In genomic region chr9:77985996-77986395, GRCh38 we compare ENCODE assay signal across 19 cellular contexts.
"Had no signal": no experiment of that assay in that cellular context is flagged by ENCODE, and none has a peak within 500 bp of the region (broad histone marks: within the 10 kb centered on the region; RNA-seq: fewer than 3 reads in every experiment).

No MANE protein-coding gene starts in this region.

- ATAC-seq: activated CD8-positive, alpha-beta T cell treated with anti-CD3 and anti-CD28 coated beads, Interleukin-2, amount 10 ng/mL, durations not matched to agents 7 days and 5 days; activated T-cell treated with anti-CD3 and anti-CD28 coated beads, Interleukin-2, amount 50 U/mL, for 72 hours; natural killer cell treated with Interleukin-12 subunit alpha and Interleukin-12 subunit beta and Interleukin-15 and Interleukin-18, amount 100 ng/mL, for 72 hours; psoas muscle; sciatic nerve; WTC11 had no signal

- H3K9me3 Mint-ChIP-seq: activated naive CD8-positive, alpha-beta T cell treated with anti-CD3 and anti-CD28 coated beads, Interleukin-2, amount 10 ng/mL, durations not matched to agents 7 days and 5 days; activated T-cell treated with anti-CD3 and anti-CD28 coated beads, Interleukin-2, amount 50 U/mL, for 72 hours; natural killer cell treated with Interleukin-12 subunit alpha and Interleukin-12 subunit beta and Interleukin-15 and Interleukin-18, amount 100 ng/mL, for 72 hours; T-helper 1 cell treated with Interleukin-12 subunit alpha and Interleukin-12 subunit beta and Interleukin-4 antibody, amounts not matched to agents 30 μg/mL and 1 μg/mL, for 36 hours; WTC11 had no signal

- H3K4me1 ChIP-seq: breast epithelium had no signal

- H3K9me3 ChIP-seq: breast epithelium, psoas muscle, SK-N-SH, spleen had no signal

- H3K36me3 ChIP-seq: breast epithelium, spleen had no signal

- H3K36me3 Mint-ChIP-seq: natural killer cell treated with Interleukin-12 subunit alpha and Interleukin-12 subunit beta and Interleukin-15 and Interleukin-18, amount 100 ng/mL, for 72 hours; WTC11 had no signal

- H3K27ac Mint-ChIP-seq: activated CD8-positive, alpha-beta T cell treated with anti-CD3 and anti-CD28 coated beads, Interleukin-2, amount 10 ng/mL, durations not matched to agents 7 days and 5 days; activated naive CD8-positive, alpha-beta T cell treated with anti-CD3 and anti-CD28 coated beads, Interleukin-2, amount 10 ng/mL, durations not matched to agents 7 days and 5 days; activated T-cell treated with anti-CD3 and anti-CD28 coated beads, Interleukin-2, amount 50 U/mL, for 72 hours; natural killer cell treated with Interleukin-12 subunit alpha and Interleukin-12 subunit beta and Interleukin-15 and Interleukin-18, amount 100 ng/mL, for 72 hours; T-helper 1 cell treated with Interleukin-12 subunit alpha and Interleukin-12 subunit beta and Interleukin-4 antibody, amounts not matched to agents 30 μg/mL and 1 μg/mL, for 36 hours; WTC11 had no signal

- H3K27me3 Mint-ChIP-seq: activated naive CD8-positive, alpha-beta T cell treated with anti-CD3 and anti-CD28 coated beads, Interleukin-2, amount 10 ng/mL, durations not matched to agents 7 days and 5 days; natural killer cell treated with Interleukin-12 subunit alpha and Interleukin-12 subunit beta and Interleukin-15 and Interleukin-18, amount 100 ng/mL, for 72 hours had no signal

- H3K27me3 ChIP-seq: breast epithelium, spleen had no signal

- DNase-seq: activated CD4-positive, alpha-beta T cell treated with anti-CD3 and anti-CD28 coated beads for 48 hours; activated CD8-positive, alpha-beta memory T cell treated with anti-CD3 and anti-CD28 coated beads, Interleukin-2, amount 50 U/mL, for 4 hours; activated CD8-positive, alpha-beta T cell treated with anti-CD3 and anti-CD28 coated beads, Interleukin-2, amount 10 ng/mL, durations not matched to agents 7 days and 5 days; activated gamma-delta T cell treated with Interleukin-2 at 50 U/mL for 16 hours; activated naive CD8-positive, alpha-beta T cell treated with anti-CD3 and anti-CD28 coated beads, Interleukin-2, amount 10 ng/mL, durations not matched to agents 7 days and 5 days; activated T-cell treated with anti-CD3 and anti-CD28 coated beads, Interleukin-2, amount 50 U/mL, for 72 hours; anterior cingulate cortex; cerebellar nuclear complex; head of caudate nucleus; midbrain; nucleus accumbens; psoas muscle; SK-N-SH; spleen had no signal

- H3K4me3 ChIP-seq: breast epithelium, psoas muscle, spleen had no signal

- H3K4me3 Mint-ChIP-seq: activated CD8-positive, alpha-beta T cell treated with anti-CD3 and anti-CD28 coated beads, Interleukin-2, amount 10 ng/mL, durations not matched to agents 7 days and 5 days; activated naive CD8-positive, alpha-beta T cell treated with anti-CD3 and anti-CD28 coated beads, Interleukin-2, amount 10 ng/mL, durations not matched to agents 7 days and 5 days; activated T-cell treated with anti-CD3 and anti-CD28 coated beads, Interleukin-2, amount 50 U/mL, for 72 hours; natural killer cell treated with Interleukin-12 subunit alpha and Interleukin-12 subunit beta and Interleukin-15 and Interleukin-18, amount 100 ng/mL, for 72 hours; T-helper 1 cell treated with Interleukin-12 subunit alpha and Interleukin-12 subunit beta and Interleukin-4 antibody, amounts not matched to agents 30 μg/mL and 1 μg/mL, for 36 hours; WTC11 had no signal

- H3K27ac ChIP-seq: breast epithelium, psoas muscle, spleen had no signal

- H3K9ac ChIP-seq: SK-N-SH had no signal
